In genomic region chr17:43553501-43554018, GRCh38 we compare ENCODE assay signal across 1 cellular context.
TF ChIP-seq lines count a peak whose summit lies in the region.

No MANE protein-coding gene starts in this region.

TF ChIP-seq in GM23338, 12 proteins besides CTCF, POLR2A, EP300 and RAD21:
- TF ChIP-seq, protein P1, sequence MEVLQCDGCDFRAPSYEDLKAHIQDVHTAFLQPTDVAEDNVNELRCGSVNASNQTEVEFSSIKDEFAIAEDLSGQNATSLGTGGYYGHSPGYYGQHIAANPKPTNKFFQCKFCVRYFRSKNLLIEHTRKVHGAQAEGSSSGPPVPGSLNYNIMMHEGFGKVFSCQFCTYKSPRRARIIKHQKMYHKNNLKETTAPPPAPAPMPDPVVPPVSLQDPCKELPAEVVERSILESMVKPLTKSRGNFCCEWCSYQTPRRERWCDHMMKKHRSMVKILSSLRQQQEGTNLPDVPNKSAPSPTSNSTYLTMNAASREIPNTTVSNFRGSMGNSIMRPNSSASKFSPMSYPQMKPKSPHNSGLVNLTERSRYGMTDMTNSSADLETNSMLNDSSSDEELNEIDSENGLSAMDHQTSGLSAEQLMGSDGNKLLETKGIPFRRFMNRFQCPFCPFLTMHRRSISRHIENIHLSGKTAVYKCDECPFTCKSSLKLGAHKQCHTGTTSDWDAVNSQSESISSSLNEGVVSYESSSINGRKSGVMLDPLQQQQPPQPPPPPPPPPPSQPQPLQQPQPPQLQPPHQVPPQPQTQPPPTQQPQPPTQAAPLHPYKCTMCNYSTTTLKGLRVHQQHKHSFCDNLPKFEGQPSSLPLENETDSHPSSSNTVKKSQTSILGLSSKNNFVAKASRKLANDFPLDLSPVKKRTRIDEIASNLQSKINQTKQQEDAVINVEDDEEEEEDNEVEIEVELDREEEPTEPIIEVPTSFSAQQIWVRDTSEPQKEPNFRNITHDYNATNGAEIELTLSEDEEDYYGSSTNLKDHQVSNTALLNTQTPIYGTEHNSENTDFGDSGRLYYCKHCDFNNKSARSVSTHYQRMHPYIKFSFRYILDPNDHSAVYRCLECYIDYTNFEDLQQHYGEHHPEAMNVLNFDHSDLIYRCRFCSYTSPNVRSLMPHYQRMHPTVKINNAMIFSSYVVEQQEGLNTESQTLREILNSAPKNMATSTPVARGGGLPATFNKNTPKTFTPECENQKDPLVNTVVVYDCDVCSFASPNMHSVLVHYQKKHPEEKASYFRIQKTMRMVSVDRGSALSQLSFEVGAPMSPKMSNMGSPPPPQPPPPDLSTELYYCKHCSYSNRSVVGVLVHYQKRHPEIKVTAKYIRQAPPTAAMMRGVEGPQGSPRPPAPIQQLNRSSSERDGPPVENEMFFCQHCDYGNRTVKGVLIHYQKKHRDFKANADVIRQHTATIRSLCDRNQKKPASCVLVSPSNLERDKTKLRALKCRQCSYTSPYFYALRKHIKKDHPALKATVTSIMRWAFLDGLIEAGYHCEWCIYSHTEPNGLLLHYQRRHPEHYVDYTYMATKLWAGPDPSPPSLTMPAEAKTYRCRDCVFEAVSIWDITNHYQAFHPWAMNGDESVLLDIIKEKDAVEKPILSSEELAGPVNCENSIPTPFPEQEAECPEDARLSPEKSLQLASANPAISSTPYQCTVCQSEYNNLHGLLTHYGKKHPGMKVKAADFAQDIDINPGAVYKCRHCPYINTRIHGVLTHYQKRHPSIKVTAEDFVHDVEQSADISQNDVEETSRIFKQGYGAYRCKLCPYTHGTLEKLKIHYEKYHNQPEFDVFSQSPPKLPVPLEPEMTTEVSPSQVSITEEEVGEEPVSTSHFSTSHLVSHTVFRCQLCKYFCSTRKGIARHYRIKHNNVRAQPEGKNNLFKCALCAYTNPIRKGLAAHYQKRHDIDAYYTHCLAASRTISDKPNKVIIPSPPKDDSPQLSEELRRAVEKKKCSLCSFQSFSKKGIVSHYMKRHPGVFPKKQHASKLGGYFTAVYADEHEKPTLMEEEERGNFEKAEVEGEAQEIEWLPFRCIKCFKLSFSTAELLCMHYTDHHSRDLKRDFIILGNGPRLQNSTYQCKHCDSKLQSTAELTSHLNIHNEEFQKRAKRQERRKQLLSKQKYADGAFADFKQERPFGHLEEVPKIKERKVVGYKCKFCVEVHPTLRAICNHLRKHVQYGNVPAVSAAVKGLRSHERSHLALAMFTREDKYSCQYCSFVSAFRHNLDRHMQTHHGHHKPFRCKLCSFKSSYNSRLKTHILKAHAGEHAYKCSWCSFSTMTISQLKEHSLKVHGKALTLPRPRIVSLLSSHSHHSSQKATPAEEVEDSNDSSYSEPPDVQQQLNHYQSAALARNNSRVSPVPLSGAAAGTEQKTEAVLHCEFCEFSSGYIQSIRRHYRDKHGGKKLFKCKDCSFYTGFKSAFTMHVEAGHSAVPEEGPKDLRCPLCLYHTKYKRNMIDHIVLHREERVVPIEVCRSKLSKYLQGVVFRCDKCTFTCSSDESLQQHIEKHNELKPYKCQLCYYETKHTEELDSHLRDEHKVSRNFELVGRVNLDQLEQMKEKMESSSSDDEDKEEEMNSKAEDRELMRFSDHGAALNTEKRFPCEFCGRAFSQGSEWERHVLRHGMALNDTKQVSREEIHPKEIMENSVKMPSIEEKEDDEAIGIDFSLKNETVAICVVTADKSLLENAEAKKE (CRISPR knock-in tag; IDR thresholded peaks at IDR 0.05): no peak
- TF ChIP-seq ZNF331 (CRISPR knock-in tag; IDR thresholded peaks at IDR 0.05; ENCODE audit: low read depth) (no peak), CREB1 (CRISPR knock-in tag; IDR thresholded peaks at IDR 0.05; ENCODE audit: low read depth) (no peak), STAT1 (IDR thresholded peaks at IDR 0.05; ENCODE audit: unreplicated experiment) (no peak)
- TF ChIP-seq, protein P2, sequence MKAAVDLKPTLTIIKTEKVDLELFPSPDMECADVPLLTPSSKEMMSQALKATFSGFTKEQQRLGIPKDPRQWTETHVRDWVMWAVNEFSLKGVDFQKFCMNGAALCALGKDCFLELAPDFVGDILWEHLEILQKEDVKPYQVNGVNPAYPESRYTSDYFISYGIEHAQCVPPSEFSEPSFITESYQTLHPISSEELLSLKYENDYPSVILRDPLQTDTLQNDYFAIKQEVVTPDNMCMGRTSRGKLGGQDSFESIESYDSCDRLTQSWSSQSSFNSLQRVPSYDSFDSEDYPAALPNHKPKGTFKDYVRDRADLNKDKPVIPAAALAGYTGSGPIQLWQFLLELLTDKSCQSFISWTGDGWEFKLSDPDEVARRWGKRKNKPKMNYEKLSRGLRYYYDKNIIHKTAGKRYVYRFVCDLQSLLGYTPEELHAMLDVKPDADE (IDR thresholded peaks at IDR 0.05): no peak
TF ChIP-seq in GM23338: peak in this region for 0.
